ENCODE assay signal across 22 cellular contexts in the genomic region with DNA sequence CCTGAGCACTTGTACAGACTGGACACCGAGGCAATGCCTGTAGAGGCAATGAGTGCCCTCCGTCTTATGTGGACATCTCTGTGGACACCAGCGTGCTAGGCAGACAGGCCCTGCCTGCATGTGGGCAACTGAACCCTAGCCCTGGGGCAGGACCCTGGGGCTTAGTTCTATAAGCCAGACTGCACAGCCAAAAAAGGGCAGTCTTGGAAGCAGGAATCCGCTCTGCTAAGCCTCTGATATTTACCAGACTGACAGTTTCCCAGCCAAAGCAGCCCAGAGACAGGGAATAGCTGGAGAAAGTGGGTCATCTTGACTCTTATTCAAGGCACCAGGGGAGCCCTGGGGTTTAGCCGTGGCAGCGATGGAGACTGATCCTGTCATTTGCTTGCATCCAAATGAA.
DNase-seq lines count a peak whose midpoint lies in the region; ATAC-seq and TF ChIP-seq lines count a peak whose summit lies in the region.
"Had no signal": no experiment of that assay in that cellular context is flagged by ENCODE, and none has a peak within 500 bp of the region (broad histone marks: within the 10 kb centered on the region; RNA-seq: fewer than 3 reads in every experiment).

No MANE protein-coding gene starts in this region.

- no peak overlapping the region for H3K4me3 Mint-ChIP-seq in osteocyte (ENCODE audit: unreplicated experiment)
- H3K4me3 Mint-ChIP-seq: activated CD8-positive, alpha-beta memory T cell treated with anti-CD3 and anti-CD28 coated beads, Interleukin-2, amount 10 ng/mL, durations not matched to agents 7 days and 5 days; activated naive CD8-positive, alpha-beta T cell; natural killer cell treated with Interleukin-12 subunit alpha and Interleukin-12 subunit beta and Interleukin-15 and Interleukin-18, amount 100 ng/mL, for 72 hours had no signal

- 0 out of 2 replicates have a peak overlapping the region, but pooled peaks have one; percentile 1 for H3K27ac ChIP-seq in C4-2B
- H3K27ac ChIP-seq: BLaER1 had no signal

- H3K4me3 ChIP-seq in adipocyte (ENCODE audit: low read length) = peak overlapping the region; percentile 74
- H3K4me3 ChIP-seq: BLaER1, skin epidermis, thyroid gland had no signal

- H3K27me3 ChIP-seq in adipocyte (replicated peaks; ENCODE audit: control insufficient read depth, insufficient read depth, low read length) = no peaks in the 10 kb centered on the region
- H3K27me3 ChIP-seq: BLaER1, thyroid gland had no signal

- no peak overlapping the region for H3K27ac Mint-ChIP-seq in osteocyte (ENCODE audit: unreplicated experiment)
- H3K27ac Mint-ChIP-seq: activated CD8-positive, alpha-beta memory T cell treated with anti-CD3 and anti-CD28 coated beads, Interleukin-2, amount 10 ng/mL, durations not matched to agents 7 days and 5 days; activated naive CD8-positive, alpha-beta T cell; natural killer cell treated with Interleukin-12 subunit alpha and Interleukin-12 subunit beta and Interleukin-15 and Interleukin-18, amount 100 ng/mL, for 72 hours; progenitor cell of endocrine pancreas had no signal

- TF ChIP-seq CTCF in C4-2B (conservative IDR thresholded peaks at IDR 0.05) = no peak
- TF ChIP-seq CTCF in osteocyte (IDR thresholded peaks at IDR 0.05) = no peak

- H3K36me3 Mint-ChIP-seq in osteocyte (ENCODE audit: unreplicated experiment) = no peaks in the 10 kb centered on the region
- H3K36me3 Mint-ChIP-seq: activated CD8-positive, alpha-beta memory T cell treated with anti-CD3 and anti-CD28 coated beads, Interleukin-2, amount 10 ng/mL, durations not matched to agents 7 days and 5 days; activated naive CD8-positive, alpha-beta T cell; natural killer cell treated with Interleukin-12 subunit alpha and Interleukin-12 subunit beta and Interleukin-15 and Interleukin-18, amount 100 ng/mL, for 72 hours had no signal

- no peaks in the 10 kb centered on the region for H3K36me3 ChIP-seq in adipocyte (ENCODE audit: control insufficient read depth, insufficient read depth, low read length, severe bottlenecking)
- H3K36me3 ChIP-seq: BLaER1, thyroid gland had no signal

- H3K4me1 Mint-ChIP-seq in osteocyte (ENCODE audit: unreplicated experiment) = no peaks in the 10 kb centered on the region

- H3K27me3 Mint-ChIP-seq in osteocyte (ENCODE audit: unreplicated experiment) = peaks cover 28% of the 10 kb centered on the region

- H3K9me3 ChIP-seq in adipocyte (ENCODE audit: control insufficient read depth, low read length) = no peaks in the 10 kb centered on the region
- H3K9me3 ChIP-seq: BLaER1, thyroid gland had no signal

- H3K9me3 Mint-ChIP-seq in osteocyte (ENCODE audit: unreplicated experiment) = peaks cover 6% of the 10 kb centered on the region
- H3K9me3 Mint-ChIP-seq: natural killer cell treated with Interleukin-12 subunit alpha and Interleukin-12 subunit beta and Interleukin-15 and Interleukin-18, amount 100 ng/mL, for 72 hours had no signal

- peaks cover 49% of the 10 kb centered on the region for H3K4me1 ChIP-seq in adipocyte (ENCODE audit: control insufficient read depth, insufficient read depth, low read length)
- H3K4me1 ChIP-seq: BLaER1 had no signal

- ATAC-seq in GM18498 (IDR thresholded peaks at IDR 0.05; ENCODE audit: unreplicated experiment) = no peak
- ATAC-seq: activated CD8-positive, alpha-beta memory T cell treated with anti-CD3 and anti-CD28 coated beads, Interleukin-2, amount 10 ng/mL, durations not matched to agents 7 days and 5 days; HepG2; natural killer cell treated with Interleukin-12 subunit alpha and Interleukin-12 subunit beta and Interleukin-15 and Interleukin-18, amount 100 ng/mL, for 72 hours had no signal

- DNase-seq in adipocyte (ENCODE audit: low read depth) = no peak
- DNase-seq in islet precursor cell = peak; percentile 77
- DNase-seq in osteocyte (ENCODE audit: extremely low spot score, unreplicated experiment) = peak; percentile 60
- no peak for DNase-seq in HK-2 (ENCODE audit: unreplicated experiment)
- no peak for DNase-seq in NCI-H128 (lab: John Stamatoyannopoulos, UW; ENCODE audit: unreplicated experiment)
- DNase-seq in nucleus accumbens (lab: John Stamatoyannopoulos, UW) = no peak
- DNase-seq: activated CD4-positive, alpha-beta T cell treated with anti-CD3 and anti-CD28 coated beads for 1 hour; activated CD8-positive, alpha-beta memory T cell treated with anti-CD3 and anti-CD28 coated beads, Interleukin-2, amount 10 ng/mL, durations not matched to agents 7 days and 5 days; effector memory CD4-positive, alpha-beta T cell; NCI-H1048; NCI-H1930; OCI-M1; stimulated activated naive CD4-positive, alpha-beta T cell treated with Interleukin-2 at 50 U/mL for 16 hours; thyroid gland had no signal

- H3K9ac ChIP-seq in adipocyte (ENCODE audit: low read length) = peak overlapping the region; percentile 85
- H3K9ac ChIP-seq: BLaER1 had no signal

Comparison
In these comparisons a context has a peak if more than half of its experiments do, and no peak if none do; other contexts are left out.
1. DNase-seq: peak in islet precursor cell (single experiment) and osteocyte (single experiment); none in adipocyte (single experiment), HK-2 (single experiment), NCI-H128 (single experiment) and nucleus accumbens (0 of 56).